ENCODE assay signal across 8 cellular contexts in the genomic region with DNA sequence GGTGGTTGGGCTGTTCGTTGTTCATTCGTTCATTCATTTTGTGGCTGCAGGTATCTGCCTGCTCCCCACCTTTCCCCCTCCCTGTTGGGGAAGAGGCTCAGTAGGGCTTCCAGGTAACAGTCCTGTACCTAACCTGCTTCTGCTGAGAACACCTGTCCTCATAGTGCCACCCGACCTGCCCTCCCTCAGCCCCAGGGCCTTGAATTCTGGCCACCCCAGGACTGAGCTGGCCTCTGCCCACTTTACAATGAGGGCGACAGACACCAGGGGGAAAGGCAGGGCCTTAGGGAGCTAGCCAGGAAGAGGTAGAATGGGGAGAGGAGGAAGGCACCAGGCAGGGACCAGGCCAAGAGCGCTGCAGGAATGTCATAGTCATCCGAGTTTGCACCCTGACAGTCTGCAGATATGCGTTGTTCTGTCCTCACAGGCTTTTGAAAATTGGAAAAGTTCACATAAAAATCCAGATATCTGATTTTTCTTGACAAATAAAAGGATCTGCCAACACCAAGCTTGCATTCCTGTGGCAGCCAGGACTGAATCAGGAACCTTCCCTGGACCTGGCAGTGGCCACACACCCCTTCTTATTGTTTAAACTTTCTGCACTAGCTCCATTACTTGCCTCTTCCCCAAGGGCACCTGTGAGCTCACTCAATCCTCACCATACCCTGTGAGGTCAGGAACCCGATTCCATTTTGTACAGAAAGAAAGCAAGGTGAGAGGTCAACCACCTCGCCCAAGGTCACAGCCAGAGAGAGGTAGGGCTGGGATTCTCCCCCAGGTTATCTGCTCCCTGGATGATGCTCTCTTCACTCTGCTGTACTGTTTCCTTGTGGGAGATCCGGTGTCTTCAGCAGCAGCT. TPM values are rescaled to one million over a fixed set of nuclear protein-coding genes. Genes with fewer than 3 reads are reported as not detected.
DNase-seq lines count a peak whose midpoint lies in the region; ATAC-seq and TF ChIP-seq lines count a peak whose summit lies in the region.

No MANE protein-coding gene starts in this region.

- H3K9me3 ChIP-seq in ES-I3 (ENCODE audit: control insufficient read depth, insufficient read depth, low read length) (no peaks in the 10 kb centered on the region), right cardiac atrium (ENCODE audit: control insufficient read depth, low read length) (no peaks in the 10 kb centered on the region)

- H3K27me3 Mint-ChIP-seq in activated T-helper 17 cell treated with anti-CD3 and anti-CD28 coated beads, Interleukin-2, amount 50 U/mL, for 72 hours: no peaks in the 10 kb centered on the region

- H3K27ac Mint-ChIP-seq in activated T-helper 17 cell treated with anti-CD3 and anti-CD28 coated beads, Interleukin-2, amount 50 U/mL, for 72 hours: peak overlapping the region; percentile 30

- peak in 1 of 3 donors; percentile 38 for DNase-seq in right cardiac atrium
- DNase-seq in retinal pigment epithelial cell (ENCODE audit: low read depth): no peak
- no peak for DNase-seq in NCI-H2227 treated with DMSO at 0.1 percent for 48 hours (lab: John Stamatoyannopoulos, UW)
- no peak for DNase-seq in AG20443 (ENCODE audit: low spot score)
- no peak for DNase-seq in NCI-H1417 (lab: John Stamatoyannopoulos, UW)

- no peak for ATAC-seq in activated T-helper 17 cell treated with anti-CD3 and anti-CD28 coated beads, Interleukin-2, amount 50 U/mL, for 72 hours (replicated peaks)
- ATAC-seq in right cardiac atrium: peak in 1 of 2 donors; percentile 1
- no peak for ATAC-seq in GM18861 (IDR thresholded peaks at IDR 0.05; ENCODE audit: unreplicated experiment)

- no peaks in the 10 kb centered on the region for H3K9me3 Mint-ChIP-seq in activated T-helper 17 cell treated with anti-CD3 and anti-CD28 coated beads, Interleukin-2, amount 50 U/mL, for 72 hours

- peaks cover 9% of the 10 kb centered on the region for H3K4me1 Mint-ChIP-seq in activated T-helper 17 cell treated with anti-CD3 and anti-CD28 coated beads, Interleukin-2, amount 50 U/mL, for 72 hours

- peak overlapping the region; percentile 68 for H3K4me3 Mint-ChIP-seq in activated T-helper 17 cell treated with anti-CD3 and anti-CD28 coated beads, Interleukin-2, amount 50 U/mL, for 72 hours

- intact Hi-C loops in right cardiac atrium (cut with DNase I): loop anchor here in 1 of 4 donors (10.0 kb wide), 1 partner anchor 309 kb away; no protein-coding TSS in a partner anchor

- no peaks in the 10 kb centered on the region for H3K36me3 Mint-ChIP-seq in activated T-helper 17 cell treated with anti-CD3 and anti-CD28 coated beads, Interleukin-2, amount 50 U/mL, for 72 hours (ENCODE audit: low read depth)

- no peaks in the 10 kb centered on the region for H3K27me3 ChIP-seq in right cardiac atrium (ENCODE audit: control insufficient read depth, insufficient read depth)

- H3K9ac ChIP-seq in ES-I3 (ENCODE audit: low read depth, low read length): peak overlapping the region; percentile 81; the same call in 1 of the 2 replicates

- no peak for TF ChIP-seq CTCF in retinal pigment epithelial cell (conservative IDR thresholded peaks at IDR 0.05; ENCODE audit: low read depth, low read length)

- H3K36me3 ChIP-seq in ES-I3 (ENCODE audit: insufficient read depth, low read length): no peaks in the 10 kb centered on the region

- H3K27ac ChIP-seq in right cardiac atrium (ENCODE audit: low read length): peak overlapping the region; percentile 83

- H3K4me1 ChIP-seq in ES-I3 (ENCODE audit: insufficient read depth, low read length) (peaks cover 4% of the 10 kb centered on the region; the same call in 1 of the 2 replicates), right cardiac atrium (ENCODE audit: control insufficient read depth, insufficient read depth, low read length) (peaks cover 10% of the 10 kb centered on the region)

- WGBS in right cardiac atrium: 91% methylated on average over 10 of the region's 10 CpGs

- H3K4me3 ChIP-seq in right cardiac atrium (ENCODE audit: low read length): no peak overlapping the region
- peak overlapping the region; percentile 19 for H3K4me3 ChIP-seq in retinal pigment epithelial cell (ENCODE audit: low read length)

RNA-seq across cellular contexts. Expression of a gene that starts 35.3 kb away (rescaled TPM):
- 10 to 100 TPM; 53.1 to 76.3 TPM for total RNA-seq in activated T-helper 17 cell treated with anti-CD3 and anti-CD28 coated beads, Interleukin-2, amount 50 U/mL, for 72 hours
- total RNA-seq in right cardiac atrium: 100 to 1,000 TPM; 242 to 308 (median 274) TPM
- 596 TPM for polyA plus RNA-seq in right cardiac atrium
